Comparison of ENCODE assay signal across 18 cellular contexts in the genomic region with DNA sequence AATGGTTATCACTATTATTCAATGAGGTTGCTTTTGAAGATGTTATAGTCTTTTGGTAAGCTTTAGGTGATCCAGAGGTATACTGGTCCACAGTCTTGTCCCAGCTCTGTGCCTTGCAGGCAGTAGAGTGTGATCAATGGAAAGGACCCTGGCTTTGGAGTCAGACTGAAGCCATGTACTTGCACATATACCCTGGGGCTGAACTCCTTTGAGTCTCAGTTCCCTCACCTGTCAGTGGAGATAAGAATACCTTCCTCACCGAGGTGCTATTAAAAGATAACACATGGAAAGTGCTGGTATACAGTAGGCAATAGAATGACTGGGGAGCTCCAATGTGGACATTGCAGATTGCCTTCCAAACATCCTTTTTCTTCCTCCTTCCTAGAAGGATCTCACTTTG. TPM values are rescaled to one million over a fixed set of nuclear protein-coding genes. Genes with fewer than 3 reads are reported as not detected.
A peak's percentile ranks its signal among the peaks of the same experiment; 100 is the strongest.
DNase-seq lines count a peak whose midpoint lies in the region; ATAC-seq and TF ChIP-seq lines count a peak whose summit lies in the region.
"Had no signal": no experiment of that assay in that cellular context is flagged by ENCODE, and none has a peak within 500 bp of the region (broad histone marks: within the 10 kb centered on the region; RNA-seq: fewer than 3 reads in every experiment).

No MANE protein-coding gene starts in this region.

- H3K56ac ChIP-seq in IMR-90 (ENCODE audit: extremely low read depth, insufficient read depth, low read length) = no peak overlapping the region

- no peak for TF ChIP-seq CTCF in IMR-90 (conservative IDR thresholded peaks at IDR 0.05; ENCODE audit: low read depth, low read length)
- TF ChIP-seq CTCF in thyroid gland (IDR thresholded peaks at IDR 0.05) = no peak
- TF ChIP-seq CTCF in type B pancreatic cell (conservative IDR thresholded peaks at IDR 0.05) = no peak
- no peak for TF ChIP-seq CTCF in vagina (IDR thresholded peaks at IDR 0.05)
- TF ChIP-seq CTCF in suprapubic skin (IDR thresholded peaks at IDR 0.05) = no peak

- no TSS peak for BruUV-seq in IMR-90 (replicated peaks; lab: Mats Ljungman, UMichigan)

- H3K4me3 ChIP-seq in IMR-90 (ENCODE audit: insufficient read depth, low read depth, low read length) = no peak overlapping the region
- H3K4me3 ChIP-seq in mesenchymal stem cell (ENCODE audit: insufficient read depth in 1 of 2, low read depth in 1 of 2, low read length in 2 of 2) = no peak overlapping the region
- H3K4me3 ChIP-seq in thyroid gland (replicated peaks in 1 of 3) = no peak overlapping the region
- no peak overlapping the region for H3K4me3 ChIP-seq in vagina
- no peak overlapping the region for H3K4me3 ChIP-seq in suprapubic skin
- H3K4me3 ChIP-seq: BLaER1, GM23248 had no signal

- H3K9ac ChIP-seq in IMR-90 (ENCODE audit: low read depth, low read length) (no peak overlapping the region), mesenchymal stem cell (ENCODE audit: low read length) (no peak overlapping the region)
- H3K9ac ChIP-seq: BLaER1, GM23248 had no signal

- TF ChIP-seq RAD21 in IMR-90 (IDR thresholded peaks at IDR 0.05; ENCODE audit: low read length) = no peak

- no peaks in the 10 kb centered on the region for H3K36me3 ChIP-seq in IMR-90 (ENCODE audit: control insufficient read depth, insufficient read depth, low read length)
- H3K36me3 ChIP-seq in mesenchymal stem cell (ENCODE audit: control insufficient read depth in 1 of 2, insufficient read depth in 2 of 2, low read depth in 1 of 2, low read length in 2 of 2) = no peaks in the 10 kb centered on the region
- H3K36me3 ChIP-seq in thyroid gland = no peaks in the 10 kb centered on the region
- no peaks in the 10 kb centered on the region for H3K36me3 ChIP-seq in vagina
- no peaks in the 10 kb centered on the region for H3K36me3 ChIP-seq in suprapubic skin
- H3K36me3 ChIP-seq: BLaER1 had no signal

- no peak overlapping the region for H3K4me3 Mint-ChIP-seq in type B pancreatic cell
- H3K4me3 Mint-ChIP-seq: B cell; CD4-positive, CD25-positive, alpha-beta regulatory T cell; CD8-positive, alpha-beta T cell; HFFc6 had no signal

- H3K4ac ChIP-seq in IMR-90 (ENCODE audit: low read depth, low read length) = peak overlapping the region; percentile 28; the same call in 1 of the 2 replicates
- no peak overlapping the region for H3K4ac ChIP-seq in mesenchymal stem cell (ENCODE audit: low read depth in 1 of 2, low read length in 2 of 2)

- no CpG with 5 or more reads among the region's 1 CpG for WGBS in IMR-90 (ENCODE audit: extremely low coverage in 2 of 2, insufficient read length in 1 of 2), 2 experiments
- no CpG with 5 or more reads among the region's 1 CpG for WGBS in mesenchymal stem cell
- 84 to 92% methylated on average over 1 of the region's 1 CpG for WGBS in thyroid gland, 2 donors
- 80% methylated on average over 1 of the region's 1 CpG for WGBS in suprapubic skin

- H2AK9ac ChIP-seq in IMR-90 (replicated peaks; ENCODE audit: low read depth, low read length, poor library complexity) = no peak overlapping the region

- peaks cover 15% of the 10 kb centered on the region for H3K4me1 ChIP-seq in IMR-90 (ENCODE audit: control insufficient read depth, insufficient read depth, low read length)
- peaks cover 8% of the 10 kb centered on the region for H3K4me1 ChIP-seq in mesenchymal stem cell (ENCODE audit: control insufficient read depth, insufficient read depth, low read depth, low read length)
- peaks cover 38 to 39% of the 10 kb centered on the region in 2 donors for H3K4me1 ChIP-seq in thyroid gland
- H3K4me1 ChIP-seq in vagina = peaks cover 29% of the 10 kb centered on the region
- H3K4me1 ChIP-seq in suprapubic skin = peaks cover 16% of the 10 kb centered on the region

- H3K4me2 ChIP-seq in IMR-90 (ENCODE audit: low read depth, low read length) (no peak overlapping the region), mesenchymal stem cell (ENCODE audit: low read length, poor library complexity, severe bottlenecking) (no peak overlapping the region)
- H3K4me2 ChIP-seq: BLaER1 had no signal

- H2BK15ac ChIP-seq in IMR-90 (ENCODE audit: low read depth, low read length) (peak overlapping the region; percentile 46; the same call in 2 of the 3 replicates), mesenchymal stem cell (ENCODE audit: low read depth, poor library complexity, severe bottlenecking) (no peak overlapping the region)

- TF ChIP-seq POLR2A in IMR-90 (IDR thresholded peaks at IDR 0.05; ENCODE audit: low read depth, low read length) (no peak), thyroid gland (IDR thresholded peaks at IDR 0.05) (no peak), vagina (IDR thresholded peaks at IDR 0.05) (no peak), suprapubic skin (IDR thresholded peaks at IDR 0.05) (no peak)

- H3K18ac ChIP-seq in IMR-90 (ENCODE audit: low read depth, low read length) = peak overlapping the region; percentile 77; the same call in 1 of the 2 replicates
- no peak overlapping the region for H3K18ac ChIP-seq in mesenchymal stem cell (ENCODE audit: low read depth in 1 of 2, low read length in 2 of 2)

- dilution Hi-C loops in IMR-90 (cut with HindIII; ENCODE audit: low sequenced_read_pairs, unreplicated experiment) = no loop called here

- no peak overlapping the region for H2BK12ac ChIP-seq in mesenchymal stem cell (ENCODE audit: low read length in 2 of 2)

- H2AK5ac ChIP-seq in IMR-90 (ENCODE audit: low read depth, low read length) (peak overlapping the region; percentile 74), mesenchymal stem cell (ENCODE audit: low read length, severe bottlenecking) (peak overlapping the region; percentile 19)

- no peaks in the 10 kb centered on the region for H3K9me3 Mint-ChIP-seq in type B pancreatic cell
- H3K9me3 Mint-ChIP-seq: CD8-positive, alpha-beta T cell; HFFc6 had no signal

- H2BK120ac ChIP-seq in IMR-90 (ENCODE audit: low read depth, low read length) = peak overlapping the region; percentile 43
- no peak overlapping the region for H2BK120ac ChIP-seq in mesenchymal stem cell (ENCODE audit: low read depth, low read length)

- H2BK5ac ChIP-seq in IMR-90 (ENCODE audit: low read depth, low read length, poor library complexity, severe bottlenecking) (peak overlapping the region; percentile 27), mesenchymal stem cell (ENCODE audit: low read depth, low read length, poor library complexity, severe bottlenecking) (no peak overlapping the region)

- H4K8ac ChIP-seq in IMR-90 (ENCODE audit: low read depth in 2 of 2, low read length in 2 of 2) (peak overlapping the region; percentile 22 to 29; a peak in 2 of 4 replicates), mesenchymal stem cell (ENCODE audit: low read length) (no peak overlapping the region)

- H3K9me1 ChIP-seq in IMR-90 (ENCODE audit: insufficient read depth, low read length) = peaks cover 14% of the 10 kb centered on the region

- peaks cover 5% of the 10 kb centered on the region for H3K4me1 Mint-ChIP-seq in type B pancreatic cell (ENCODE audit: unreplicated experiment)

- DNase-seq in IMR-90 = no peak
- no peak for DNase-seq in mesenchymal stem cell
- no peak for DNase-seq in thyroid gland
- DNase-seq in type B pancreatic cell (ENCODE audit: extremely low spot score, unreplicated experiment) = no peak
- no peak for DNase-seq in vagina (ENCODE audit: extremely low spot score in 2 of 2)
- DNase-seq in suprapubic skin (ENCODE audit: low spot score in 2 of 2) = no peak
- DNase-seq: Caco-2; CD4-positive, CD25-positive, alpha-beta regulatory T cell; CD8-positive, alpha-beta T cell; DMS153; DND-41; GM23248; H7; HCEC 1CT; HFFc6 had no signal

- CTCF ChIA-PET in IMR-90 (lab: Yijun Ruan, JAX) = no interaction called here

- H2BK20ac ChIP-seq in IMR-90 (ENCODE audit: low read depth, low read length) = peak overlapping the region; percentile 58

- no peak for ATAC-seq in IMR-90 (ENCODE audit: low read depth)
- ATAC-seq: CD8-positive, alpha-beta T cell had no signal

- H3K9me3 ChIP-seq in IMR-90 (ENCODE audit: control insufficient read depth, insufficient read depth, low read length) = no peaks in the 10 kb centered on the region
- no peaks in the 10 kb centered on the region for H3K9me3 ChIP-seq in mesenchymal stem cell (ENCODE audit: control insufficient read depth, low read length)
- no peaks in the 10 kb centered on the region for H3K9me3 ChIP-seq in thyroid gland
- H3K9me3 ChIP-seq in vagina = no peaks in the 10 kb centered on the region
- H3K9me3 ChIP-seq in suprapubic skin = no peaks in the 10 kb centered on the region
- H3K9me3 ChIP-seq: BLaER1, Caco-2 had no signal

- H3K27ac Mint-ChIP-seq in type B pancreatic cell = no peak overlapping the region
- H3K27ac Mint-ChIP-seq: B cell; CD4-positive, CD25-positive, alpha-beta regulatory T cell; CD8-positive, alpha-beta T cell had no signal

- H4K91ac ChIP-seq in IMR-90 (ENCODE audit: insufficient read depth, low read depth, low read length) (0 out of 2 replicates have a peak overlapping the region, but pooled peaks have one; percentile 1), mesenchymal stem cell (ENCODE audit: low read length) (peak overlapping the region; percentile 16)

- H3K14ac ChIP-seq in IMR-90 (replicated peaks; ENCODE audit: low read depth, low read length) (no peak overlapping the region), mesenchymal stem cell (ENCODE audit: low read length in 2 of 2) (no peak overlapping the region)

- H4K5ac ChIP-seq in IMR-90 (ENCODE audit: low read depth, low read length) = peak overlapping the region; percentile 63; the same call in 1 of the 2 replicates

- TF ChIP-seq EP300 in suprapubic skin (IDR thresholded peaks at IDR 0.05) = no peak

- H3K27ac ChIP-seq in IMR-90 (ENCODE audit: insufficient read depth, low read length) (no peak overlapping the region), mesenchymal stem cell (ENCODE audit: low read length, poor library complexity, severe bottlenecking) (no peak overlapping the region), thyroid gland (peak overlapping the region; percentile 75 to 82 (median 79)), vagina (no peak overlapping the region), suprapubic skin (no peak overlapping the region)
- H3K27ac ChIP-seq: BLaER1, C4-2B had no signal

- in situ Hi-C loops in IMR-90 (cut with MboI; ENCODE audit: low sequenced_read_pairs) = no loop called here

- intact Hi-C loops in IMR-90 (cut with micrococcal nuclease) = no loop called here
- intact Hi-C loops in thyroid gland (cut with DNase I) = no loop called here
- intact Hi-C loops in vagina (cut with DNase I) = no loop called here

- H3K79me1 ChIP-seq in IMR-90 (ENCODE audit: low read depth in 1 of 2, low read length in 2 of 2) = no peaks in the 10 kb centered on the region
- no peaks in the 10 kb centered on the region for H3K79me1 ChIP-seq in mesenchymal stem cell (replicated peaks; ENCODE audit: low read length, poor library complexity, severe bottlenecking)

- peaks cover 3% of the 10 kb centered on the region; the same call in 1 of the 2 replicates for H4K20me1 ChIP-seq in IMR-90 (ENCODE audit: insufficient read depth, low read length)
- H4K20me1 ChIP-seq: BLaER1 had no signal

- no peaks in the 10 kb centered on the region for H3K27me3 ChIP-seq in IMR-90 (ENCODE audit: control insufficient read depth, insufficient read depth, low read length)
- peaks cover 0 to 18% of the 10 kb centered on the region in 2 experiments for H3K27me3 ChIP-seq in mesenchymal stem cell (ENCODE audit: control insufficient read depth in 1 of 2, insufficient read depth in 1 of 2, low read length in 2 of 2)
- no peaks in the 10 kb centered on the region for H3K27me3 ChIP-seq in thyroid gland
- no peaks in the 10 kb centered on the region for H3K27me3 ChIP-seq in vagina
- no peaks in the 10 kb centered on the region for H3K27me3 ChIP-seq in suprapubic skin
- H3K27me3 ChIP-seq: BLaER1 had no signal

- peaks cover 4% of the 10 kb centered on the region for H3K27me3 Mint-ChIP-seq in type B pancreatic cell
- H3K27me3 Mint-ChIP-seq: B cell had no signal

- POLR2A ChIA-PET in IMR-90 (lab: Charles Lee; ENCODE audit: unreplicated experiment) = no interaction called here

- peaks cover 3% of the 10 kb centered on the region for H3K36me3 Mint-ChIP-seq in type B pancreatic cell
- H3K36me3 Mint-ChIP-seq: CD4-positive, CD25-positive, alpha-beta regulatory T cell; CD8-positive, alpha-beta T cell had no signal

- no peak overlapping the region for H2AFZ ChIP-seq in IMR-90 (replicated peaks; ENCODE audit: low read length, poor library complexity)
- no peak overlapping the region for H2AFZ ChIP-seq in mesenchymal stem cell (ENCODE audit: low read depth, low read length)
- H2AFZ ChIP-seq: GM23248 had no signal

- 0 out of 2 replicates have a peak overlapping the region, but pooled peaks have one; percentile 4 for H3K23ac ChIP-seq in IMR-90 (ENCODE audit: low read depth, low read length)
- H3K23ac ChIP-seq in mesenchymal stem cell (ENCODE audit: low read length in 2 of 2) = no peak overlapping the region

RNA-seq across cellular contexts. Expression of a gene that starts 16.0 kb away (rescaled TPM):
- total RNA-seq in IMR-90 (2012; rRNA removed) (27.5 and 30.1 TPM in 2 replicates), thyroid gland (100 to 1,000 TPM in 1 of 4 donors, 10 to 100 TPM in 3; 67.8 to 158 (median 90.7) TPM), type B pancreatic cell (ENCODE audit: low replicate concordance) (171 and 347 TPM in 2 replicates), vagina (181 TPM), suprapubic skin (100 to 1,000 TPM in 1 of 4 donors, 10 to 100 TPM in 3; 71.4 to 112 (median 77.7) TPM)
- polyA plus RNA-seq in IMR-90 (2012; rRNA removed) = 179 and 187 TPM in 2 replicates
- polyA plus RNA-seq in IMR-90 (2012; cell fraction: cytosol; rRNA removed) = 120 and 255 TPM in 2 replicates
- 44.1 and 131 TPM in 2 replicates for polyA plus RNA-seq in IMR-90 (2012; cell fraction: nucleus; rRNA removed; ENCODE audit: low replicate concordance)
- polyA plus RNA-seq in mesenchymal stem cell (2013, experiment 1 of 2) = 537 TPM
- 536 TPM for polyA plus RNA-seq in mesenchymal stem cell (2013, experiment 2 of 2)

Comparison
In these comparisons a context has a peak if more than half of its experiments do, and no peak if none do; other contexts are left out.
1. H3K27ac ChIP-seq: peak in thyroid gland (3 of 3); none in IMR-90 (single experiment), mesenchymal stem cell (single experiment), vagina (single experiment) and suprapubic skin (single experiment).